13 cellular contexts compared by ENCODE assay signal in genomic region chr19:30236587-30236986, GRCh38.
DNase-seq lines count a peak whose midpoint lies in the region; ATAC-seq and TF ChIP-seq lines count a peak whose summit lies in the region.
"Had no signal": no experiment of that assay in that cellular context is flagged by ENCODE, and none has a peak within 500 bp of the region (broad histone marks: within the 10 kb centered on the region; RNA-seq: fewer than 3 reads in every experiment).

No MANE protein-coding gene starts in this region.

- H3K4me1 ChIP-seq in SK-N-SH (ENCODE audit: control insufficient read depth in 1 of 2, insufficient read depth in 2 of 2, low read depth in 1 of 2, low read length in 1 of 2) (peaks cover 0 to 29% of the 10 kb centered on the region in 2 experiments; a peak in 2 of 4 replicates), HEK293 (ENCODE audit: control insufficient read depth, insufficient read depth, low read length) (no peaks in the 10 kb centered on the region)

- H3F3A ChIP-seq in SK-N-SH (replicated peaks; ENCODE audit: insufficient read depth) = no peaks in the 10 kb centered on the region

- DNase-seq in SK-N-SH (no peak), dorsolateral prefrontal cortex (no peak), pons (ENCODE audit: low spot score) (peak; percentile 46), islet precursor cell (no peak)
- no peak for DNase-seq in effector CD8-positive, alpha-beta T cell (lab: John Stamatoyannopoulos, UW)
- DNase-seq: Calu3; CD4-positive, alpha-beta T cell; DMS 273 treated with DMSO at 0.1 percent for 48 hours had no signal

- H3K4me2 ChIP-seq in SK-N-SH = no peak overlapping the region

- no peak for TF ChIP-seq CTCF in SK-N-SH (IDR thresholded peaks at IDR 0.05)
- TF ChIP-seq CTCF in HEK293 (tag by site-specific recombination; IDR thresholded peaks at IDR 0.05) = no peak
- TF ChIP-seq CTCF in dorsolateral prefrontal cortex (IDR thresholded peaks at IDR 0.05 in 54 of 56, conservative IDR thresholded peaks at IDR 0.05 in 2 of 56; ENCODE audit: low read depth in 1 of 56, partially characterized antibody in 56 of 56) = no peak

- H3K9me2 ChIP-seq in SK-N-SH = no peaks in the 10 kb centered on the region

- CTCF ChIA-PET in SK-N-SH (lab: Yijun Ruan, JAX) = interaction anchor here (0.9 to 1.9 kb wide), 4 partner anchors 16 to 429 kb away, joined by 3 to 5 read pairs (median 4); no protein-coding TSS in a partner anchor
- CTCF ChIA-PET in HEK293 (lab: Yijun Ruan, JAX) = interaction anchor here (0.6 to 1.7 kb wide), 5 partner anchors 12 to 207 kb away, joined by 3 to 5 read pairs (median 3); no protein-coding TSS in a partner anchor

- H3K27ac ChIP-seq in SK-N-SH (ENCODE audit: low read depth in 2 of 2, low read length in 1 of 2) = no peak overlapping the region
- H3K27ac ChIP-seq in HEK293 (ENCODE audit: extremely low read depth, low read depth, low read length) = no peak overlapping the region
- H3K27ac ChIP-seq in dorsolateral prefrontal cortex = peak overlapping the region in 49 of 59 donors; percentile 5 to 94 (median 77)
- H3K27ac ChIP-seq: 22Rv1, HL-60 had no signal

- H4K20me1 ChIP-seq in SK-N-SH (ENCODE audit: insufficient read depth) = no peaks in the 10 kb centered on the region

- no peak for ATAC-seq in SK-N-SH treated with all-trans-retinoic acid at 6 μM for 48 hours
- ATAC-seq in GM21515 (IDR thresholded peaks at IDR 0.05; ENCODE audit: unreplicated experiment) = no peak

- TF ChIP-seq EP300 in SK-N-SH (IDR thresholded peaks at IDR 0.05; ENCODE audit: borderline replicate concordance in 1 of 2, low read depth in 1 of 2, low read length in 1 of 2) = no peak

- H3K9me3 ChIP-seq in SK-N-SH (no peaks in the 10 kb centered on the region), HEK293 (ENCODE audit: control insufficient read depth, insufficient read depth, low read depth, low read length) (no peaks in the 10 kb centered on the region)

- WGBS in SK-N-SH (ENCODE audit: low lambda C conversion rate) = 19% methylated on average over 4 of the region's 4 CpGs

- no peak for TF ChIP-seq RAD21 in SK-N-SH (IDR thresholded peaks at IDR 0.05; ENCODE audit: low read length)

- POLR2A ChIA-PET in SK-N-SH (lab: Yijun Ruan, JAX) (no interaction called here), HEK293 (lab: Yijun Ruan, JAX) (no interaction called here)

- H3K36me3 ChIP-seq in SK-N-SH (replicated peaks in 1 of 2; ENCODE audit: control insufficient read depth in 1 of 2, insufficient read depth in 2 of 2, low read length in 1 of 2) (no peaks in the 10 kb centered on the region), HEK293 (ENCODE audit: control insufficient read depth in 2 of 2, insufficient read depth in 1 of 2, low read length in 2 of 2) (no peaks in the 10 kb centered on the region; a peak in 1 of 3 replicates)

- H3K27me3 ChIP-seq in SK-N-SH (ENCODE audit: insufficient read depth) (no peaks in the 10 kb centered on the region), dorsolateral prefrontal cortex (peaks cover 0 to 40% (median 9%) of the 10 kb centered on the region in 45 donors)

- no peaks in the 10 kb centered on the region for H3K79me2 ChIP-seq in SK-N-SH (ENCODE audit: insufficient read depth)

- H2AFZ ChIP-seq in SK-N-SH (ENCODE audit: low read depth) = no peak overlapping the region

- no peak overlapping the region for H3K9ac ChIP-seq in SK-N-SH

- H3K4me3 ChIP-seq in SK-N-SH (ENCODE audit: low read depth in 2 of 2, low read length in 1 of 2) (no peak overlapping the region), HEK293 (ENCODE audit: low read depth, low read length) (no peak overlapping the region), dorsolateral prefrontal cortex (peak overlapping the region in 12 of 59 donors; percentile 1 to 60 (median 48))

- intact Hi-C loops in dorsolateral prefrontal cortex (cut with DNase I) = no loop called here

TF ChIP-seq in SK-N-SH treated with all-trans-retinoic acid at 6 μM for 48 hours, 23 proteins besides CTCF, POLR2A, EP300 and RAD21:
- TF ChIP-seq, protein P1, sequence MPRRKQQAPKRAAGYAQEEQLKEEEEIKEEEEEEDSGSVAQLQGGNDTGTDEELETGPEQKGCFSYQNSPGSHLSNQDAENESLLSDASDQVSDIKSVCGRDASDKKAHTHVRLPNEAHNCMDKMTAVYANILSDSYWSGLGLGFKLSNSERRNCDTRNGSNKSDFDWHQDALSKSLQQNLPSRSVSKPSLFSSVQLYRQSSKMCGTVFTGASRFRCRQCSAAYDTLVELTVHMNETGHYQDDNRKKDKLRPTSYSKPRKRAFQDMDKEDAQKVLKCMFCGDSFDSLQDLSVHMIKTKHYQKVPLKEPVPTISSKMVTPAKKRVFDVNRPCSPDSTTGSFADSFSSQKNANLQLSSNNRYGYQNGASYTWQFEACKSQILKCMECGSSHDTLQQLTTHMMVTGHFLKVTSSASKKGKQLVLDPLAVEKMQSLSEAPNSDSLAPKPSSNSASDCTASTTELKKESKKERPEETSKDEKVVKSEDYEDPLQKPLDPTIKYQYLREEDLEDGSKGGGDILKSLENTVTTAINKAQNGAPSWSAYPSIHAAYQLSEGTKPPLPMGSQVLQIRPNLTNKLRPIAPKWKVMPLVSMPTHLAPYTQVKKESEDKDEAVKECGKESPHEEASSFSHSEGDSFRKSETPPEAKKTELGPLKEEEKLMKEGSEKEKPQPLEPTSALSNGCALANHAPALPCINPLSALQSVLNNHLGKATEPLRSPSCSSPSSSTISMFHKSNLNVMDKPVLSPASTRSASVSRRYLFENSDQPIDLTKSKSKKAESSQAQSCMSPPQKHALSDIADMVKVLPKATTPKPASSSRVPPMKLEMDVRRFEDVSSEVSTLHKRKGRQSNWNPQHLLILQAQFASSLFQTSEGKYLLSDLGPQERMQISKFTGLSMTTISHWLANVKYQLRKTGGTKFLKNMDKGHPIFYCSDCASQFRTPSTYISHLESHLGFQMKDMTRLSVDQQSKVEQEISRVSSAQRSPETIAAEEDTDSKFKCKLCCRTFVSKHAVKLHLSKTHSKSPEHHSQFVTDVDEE (CRISPR knock-in tag; IDR thresholded peaks at IDR 0.05) = no peak
- TF ChIP-seq OSR1 (CRISPR knock-in tag; IDR thresholded peaks at IDR 0.05) (no peak), SNAI2 (CRISPR knock-in tag; IDR thresholded peaks at IDR 0.05) (0 out of 2 replicates have a peak, but pooled peaks have one; percentile 22)

TF ChIP-seq in SK-N-SH, 30 proteins besides CTCF, POLR2A, EP300 and RAD21:
- TF ChIP-seq FOXJ3 (CRISPR knock-in tag; IDR thresholded peaks at IDR 0.05) = no peak
- no peak for TF ChIP-seq NFIC (IDR thresholded peaks at IDR 0.05; ENCODE audit: borderline replicate concordance)
- no peak for TF ChIP-seq JUND (IDR thresholded peaks at IDR 0.05)
- no peak for TF ChIP-seq MXI1 (IDR thresholded peaks at IDR 0.05; ENCODE audit: low read depth, low read length)

TF ChIP-seq in HEK293, 187 proteins besides CTCF, POLR2A, EP300 and RAD21:
- TF ChIP-seq ZNF776 (tag by site-specific recombination; IDR thresholded peaks at IDR 0.05; ENCODE audit: borderline replicate concordance) (no peak), ZNF600 (tag by site-specific recombination; IDR thresholded peaks at IDR 0.05) (0 out of 2 replicates have a peak, but pooled peaks have one; percentile 34)

Comparison
In these comparisons a context has a peak if more than half of its experiments do, and no peak if none do; other contexts are left out.
1. H3K27ac ChIP-seq: peak in dorsolateral prefrontal cortex (49 of 59); none in SK-N-SH (0 of 2) and HEK293 (single experiment).